28 cellular contexts compared by ENCODE assay signal in the genomic region with DNA sequence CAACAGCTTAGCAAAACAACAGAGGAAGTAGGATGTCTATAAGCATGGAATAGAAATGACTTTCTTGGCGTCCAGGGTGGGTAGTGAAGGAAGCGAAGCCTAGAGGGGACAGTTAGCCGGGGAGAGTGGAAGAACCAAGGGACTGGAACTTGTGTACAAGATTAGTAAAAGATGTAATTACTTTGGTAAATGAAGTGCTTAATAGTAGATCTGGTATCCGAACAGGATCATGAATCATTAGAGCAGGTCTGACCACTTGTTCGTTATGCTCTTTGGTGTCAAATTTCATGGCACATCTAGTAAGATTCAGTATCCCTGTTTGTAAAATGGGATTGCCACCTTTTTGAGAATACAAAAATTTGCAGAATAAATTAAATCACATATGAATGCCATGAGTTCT.
DNase-seq lines count a peak whose midpoint lies in the region; ATAC-seq, FAIRE-seq and TF ChIP-seq lines count a peak whose summit lies in the region.
"Had no signal": no experiment of that assay in that cellular context is flagged by ENCODE, and none has a peak within 500 bp of the region (broad histone marks: within the 10 kb centered on the region; RNA-seq: fewer than 3 reads in every experiment).

No MANE protein-coding gene starts in this region.

- no peak for TF ChIP-seq POLR2A in breast epithelium (IDR thresholded peaks at IDR 0.05)

- DNase-seq in MCF 10A (ENCODE audit: unreplicated experiment): peak; percentile 30
- DNase-seq in breast epithelium (ENCODE audit: low spot score in 2 of 2): no peak
- DNase-seq in NCI-H524 treated with DMSO at 0.1 percent for 48 hours (lab: John Stamatoyannopoulos, UW): peak; percentile 80
- DNase-seq in astrocyte (ENCODE audit: low read depth): peak; percentile 3
- DNase-seq in activated CD8-positive, alpha-beta T cell treated with anti-CD3 and anti-CD28 coated beads for 36 hours: no peak
- DNase-seq in SIG-M5 treated with dmso at 0.1 percent for 504 hours (lab: John Stamatoyannopoulos, UW; ENCODE audit: unreplicated experiment): no peak
- no peak for DNase-seq in endothelial cell (ENCODE audit: low spot score)
- DNase-seq in COLO829 (ENCODE audit: low spot score): no peak
- DNase-seq: activated CD4-positive, alpha-beta T cell treated with anti-CD3 and anti-CD28 coated beads for 36 hours; activated CD8-positive, alpha-beta memory T cell treated with anti-CD3 and anti-CD28 coated beads, Interleukin-2, amount 10 ng/mL, durations not matched to agents 7 days and 5 days; aorta; dorsolateral prefrontal cortex; erythroblast; GOT3; kidney; NCI-H1436 treated with DMSO at 0.1 percent for 48 hours; NCI-H345; SJCRH30; substantia nigra; upper lobe of right lung had no signal

- H3K4me1 Mint-ChIP-seq in MCF 10A (ENCODE audit: insufficient read depth, unreplicated experiment): peaks cover 6% of the 10 kb centered on the region
- no peaks in the 10 kb centered on the region for H3K4me1 Mint-ChIP-seq in astrocyte (ENCODE audit: low read depth, unreplicated experiment)
- H3K4me1 Mint-ChIP-seq in activated CD8-positive, alpha-beta T cell treated with anti-CD3 and anti-CD28 coated beads for 36 hours (ENCODE audit: low read depth): no peaks in the 10 kb centered on the region
- no peaks in the 10 kb centered on the region for H3K4me1 Mint-ChIP-seq in endothelial cell (ENCODE audit: unreplicated experiment)
- H3K4me1 Mint-ChIP-seq: activated CD4-positive, alpha-beta T cell treated with anti-CD3 and anti-CD28 coated beads for 36 hours; activated CD8-positive, alpha-beta memory T cell treated with anti-CD3 and anti-CD28 coated beads, Interleukin-2, amount 10 ng/mL, durations not matched to agents 7 days and 5 days; activated naive CD4-positive, alpha-beta T cell treated with anti-CD3 and anti-CD28 coated beads, Interleukin-2, amount 50 U/mL, for 24 hours; central memory CD8-positive, alpha-beta T cell had no signal

- no peak overlapping the region for H3K4me2 ChIP-seq in astrocyte (ENCODE audit: low read length)
- H3K4me2 ChIP-seq: BLaER1 had no signal

- H3K27me3 ChIP-seq in breast epithelium (no peaks in the 10 kb centered on the region), astrocyte (ENCODE audit: insufficient read depth, low read length) (no peaks in the 10 kb centered on the region)
- H3K27me3 ChIP-seq: BLaER1, dorsolateral prefrontal cortex, gastroesophageal sphincter, SJCRH30, upper lobe of right lung had no signal

- no TSS peak for BruUV-seq in MCF 10A (replicated peaks; lab: Mats Ljungman, UMichigan)

- H3K27ac Mint-ChIP-seq in MCF 10A (ENCODE audit: low read depth, unreplicated experiment): no peak overlapping the region
- H3K27ac Mint-ChIP-seq in astrocyte (ENCODE audit: unreplicated experiment): no peak overlapping the region
- H3K27ac Mint-ChIP-seq in activated CD8-positive, alpha-beta T cell treated with anti-CD3 and anti-CD28 coated beads for 36 hours: no peak overlapping the region
- H3K27ac Mint-ChIP-seq in endothelial cell (ENCODE audit: unreplicated experiment): no peak overlapping the region
- H3K27ac Mint-ChIP-seq: activated CD4-positive, alpha-beta T cell treated with anti-CD3 and anti-CD28 coated beads for 36 hours; activated CD8-positive, alpha-beta memory T cell treated with anti-CD3 and anti-CD28 coated beads, Interleukin-2, amount 10 ng/mL, durations not matched to agents 7 days and 5 days; activated naive CD4-positive, alpha-beta T cell treated with anti-CD3 and anti-CD28 coated beads, Interleukin-2, amount 50 U/mL, for 24 hours; progenitor cell of endocrine pancreas; T-helper 1 cell treated with Interleukin-12 subunit alpha and Interleukin-12 subunit beta and Interleukin-4 antibody, amounts not matched to agents 30 μg/mL and 1 μg/mL, for 36 hours had no signal

- no peak overlapping the region for H3K9ac ChIP-seq in astrocyte (ENCODE audit: low read length)
- H3K9ac ChIP-seq: BLaER1 had no signal

- H3K27me3 Mint-ChIP-seq in MCF 10A (ENCODE audit: insufficient read depth, unreplicated experiment) (no peaks in the 10 kb centered on the region), astrocyte (ENCODE audit: low read depth, unreplicated experiment) (no peaks in the 10 kb centered on the region), endothelial cell (ENCODE audit: unreplicated experiment) (peaks cover 1% of the 10 kb centered on the region)
- no peaks in the 10 kb centered on the region for H3K27me3 Mint-ChIP-seq in activated CD8-positive, alpha-beta T cell treated with anti-CD3 and anti-CD28 coated beads for 36 hours
- H3K27me3 Mint-ChIP-seq: activated CD4-positive, alpha-beta T cell treated with anti-CD3 and anti-CD28 coated beads for 36 hours; activated CD8-positive, alpha-beta memory T cell treated with anti-CD3 and anti-CD28 coated beads, Interleukin-2, amount 10 ng/mL, durations not matched to agents 7 days and 5 days; activated naive CD4-positive, alpha-beta T cell treated with anti-CD3 and anti-CD28 coated beads, Interleukin-2, amount 50 U/mL, for 24 hours; central memory CD8-positive, alpha-beta T cell; progenitor cell of endocrine pancreas had no signal

- no peaks in the 10 kb centered on the region for H3K36me3 ChIP-seq in breast epithelium
- no peaks in the 10 kb centered on the region for H3K36me3 ChIP-seq in astrocyte (ENCODE audit: insufficient read depth, low read length)
- H3K36me3 ChIP-seq: BLaER1, gastroesophageal sphincter, SJCRH30, upper lobe of right lung had no signal

- no peaks in the 10 kb centered on the region for H3K79me2 ChIP-seq in astrocyte (ENCODE audit: insufficient read depth, low read length)

- no peaks in the 10 kb centered on the region for H4K20me1 ChIP-seq in astrocyte (ENCODE audit: insufficient read depth, low read length)
- H4K20me1 ChIP-seq: BLaER1 had no signal

- intact Hi-C loops in MCF 10A (cut with micrococcal nuclease) (no loop called here), breast epithelium (cut with DNase I; ENCODE audit: low total_unique reads) (no loop called here)
- intact Hi-C loops in activated CD8-positive, alpha-beta T cell treated with anti-CD3 and anti-CD28 coated beads for 36 hours (cut with micrococcal nuclease): no loop called here

- no peak for FAIRE-seq in astrocyte (lab: Jason Lieb, UNC)
- FAIRE-seq: HepG2, kidney had no signal

- H3K4me3 Mint-ChIP-seq in MCF 10A (ENCODE audit: unreplicated experiment): no peak overlapping the region
- no peak overlapping the region for H3K4me3 Mint-ChIP-seq in astrocyte (ENCODE audit: unreplicated experiment)
- H3K4me3 Mint-ChIP-seq in activated CD8-positive, alpha-beta T cell treated with anti-CD3 and anti-CD28 coated beads for 36 hours: no peak overlapping the region
- H3K4me3 Mint-ChIP-seq in endothelial cell (ENCODE audit: unreplicated experiment): no peak overlapping the region
- H3K4me3 Mint-ChIP-seq: activated CD4-positive, alpha-beta T cell treated with anti-CD3 and anti-CD28 coated beads for 36 hours; activated CD8-positive, alpha-beta memory T cell treated with anti-CD3 and anti-CD28 coated beads, Interleukin-2, amount 10 ng/mL, durations not matched to agents 7 days and 5 days; activated naive CD4-positive, alpha-beta T cell treated with anti-CD3 and anti-CD28 coated beads, Interleukin-2, amount 50 U/mL, for 24 hours; central memory CD8-positive, alpha-beta T cell; T-helper 1 cell treated with Interleukin-12 subunit alpha and Interleukin-12 subunit beta and Interleukin-4 antibody, amounts not matched to agents 30 μg/mL and 1 μg/mL, for 36 hours had no signal

- POLR2A ChIA-PET in MCF 10A (lab: Yijun Ruan, JAX): no interaction called here
- POLR2A ChIA-PET in activated CD8-positive, alpha-beta T cell treated with anti-CD3 and anti-CD28 coated beads for 36 hours (lab: Charles Lee): no interaction called here

- H3K4me3 ChIP-seq in breast epithelium: no peak overlapping the region
- no peak overlapping the region for H3K4me3 ChIP-seq in astrocyte (ENCODE audit: insufficient read depth, low read depth, low read length)
- H3K4me3 ChIP-seq: BLaER1, dorsolateral prefrontal cortex, gastroesophageal sphincter, lung, SJCRH30, upper lobe of right lung had no signal

- TF ChIP-seq CTCF in MCF 10A (IDR thresholded peaks at IDR 0.05; ENCODE audit: unreplicated experiment): no peak
- no peak for TF ChIP-seq CTCF in breast epithelium (IDR thresholded peaks at IDR 0.05)
- TF ChIP-seq CTCF in astrocyte (IDR thresholded peaks at IDR 0.05; ENCODE audit: insufficient read depth, low read depth, low read length): no peak
- TF ChIP-seq CTCF in activated CD8-positive, alpha-beta T cell treated with anti-CD3 and anti-CD28 coated beads for 36 hours (IDR thresholded peaks at IDR 0.05): no peak
- TF ChIP-seq CTCF in endothelial cell (IDR thresholded peaks at IDR 0.05; ENCODE audit: unreplicated experiment): no peak

- H3K9me3 Mint-ChIP-seq in MCF 10A (ENCODE audit: unreplicated experiment) (no peaks in the 10 kb centered on the region), astrocyte (ENCODE audit: unreplicated experiment) (no peaks in the 10 kb centered on the region), endothelial cell (ENCODE audit: unreplicated experiment) (no peaks in the 10 kb centered on the region)
- no peaks in the 10 kb centered on the region for H3K9me3 Mint-ChIP-seq in activated CD8-positive, alpha-beta T cell treated with anti-CD3 and anti-CD28 coated beads for 36 hours
- H3K9me3 Mint-ChIP-seq: activated naive CD4-positive, alpha-beta T cell treated with anti-CD3 and anti-CD28 coated beads, Interleukin-2, amount 50 U/mL, for 24 hours; central memory CD8-positive, alpha-beta T cell; T-helper 1 cell treated with Interleukin-12 subunit alpha and Interleukin-12 subunit beta and Interleukin-4 antibody, amounts not matched to agents 30 μg/mL and 1 μg/mL, for 36 hours had no signal

- H3K9me3 ChIP-seq in breast epithelium (no peaks in the 10 kb centered on the region), astrocyte (ENCODE audit: insufficient read depth, low read depth, low read length) (no peaks in the 10 kb centered on the region)
- H3K9me3 ChIP-seq: BLaER1, gastroesophageal sphincter, SJCRH30, upper lobe of right lung had no signal

- H3K4me1 ChIP-seq in breast epithelium (no peaks in the 10 kb centered on the region), astrocyte (ENCODE audit: insufficient read depth, low read length) (no peaks in the 10 kb centered on the region)
- H3K4me1 ChIP-seq: BLaER1, gastroesophageal sphincter, upper lobe of right lung had no signal

- CTCF ChIA-PET in MCF 10A (lab: Yijun Ruan, JAX): no interaction called here
- CTCF ChIA-PET in activated CD8-positive, alpha-beta T cell treated with anti-CD3 and anti-CD28 coated beads for 36 hours (lab: Charles Lee): no interaction called here

- H3K36me3 Mint-ChIP-seq in MCF 10A (ENCODE audit: insufficient read depth, unreplicated experiment) (peaks cover 3% of the 10 kb centered on the region), astrocyte (ENCODE audit: low read depth, unreplicated experiment) (no peaks in the 10 kb centered on the region), endothelial cell (ENCODE audit: low read depth, unreplicated experiment) (no peaks in the 10 kb centered on the region)
- H3K36me3 Mint-ChIP-seq in activated CD8-positive, alpha-beta T cell treated with anti-CD3 and anti-CD28 coated beads for 36 hours (ENCODE audit: low read depth): peaks cover 6% of the 10 kb centered on the region

- no peak overlapping the region for H2AFZ ChIP-seq in astrocyte (ENCODE audit: low read depth, low read length)

- H3K27ac ChIP-seq in breast epithelium (no peak overlapping the region), astrocyte (ENCODE audit: low read depth, low read length) (no peak overlapping the region)
- H3K27ac ChIP-seq: BLaER1, dorsolateral prefrontal cortex, gastroesophageal sphincter, SJCRH30, upper lobe of right lung had no signal

- ATAC-seq in activated CD8-positive, alpha-beta T cell treated with anti-CD3 and anti-CD28 coated beads for 36 hours: no peak
- ATAC-seq: activated CD4-positive, alpha-beta T cell treated with anti-CD3 and anti-CD28 coated beads for 36 hours; activated CD8-positive, alpha-beta memory T cell treated with anti-CD3 and anti-CD28 coated beads, Interleukin-2, amount 10 ng/mL, durations not matched to agents 7 days and 5 days; gastroesophageal sphincter; HepG2; upper lobe of right lung had no signal

Comparison
In these comparisons a context has a peak if more than half of its experiments do, and no peak if none do; other contexts are left out.
1. DNase-seq: peak in MCF 10A (single experiment), NCI-H524 treated with DMSO at 0.1 percent for 48 hours (single experiment) and astrocyte (single experiment); none in breast epithelium (0 of 2), activated CD8-positive, alpha-beta T cell treated with anti-CD3 and anti-CD28 coated beads for 36 hours (single experiment), SIG-M5 treated with dmso at 0.1 percent for 504 hours (single experiment), endothelial cell (single experiment) and COLO829 (single experiment).